ENCODE assay signal across 2 cellular contexts in the genomic region with DNA sequence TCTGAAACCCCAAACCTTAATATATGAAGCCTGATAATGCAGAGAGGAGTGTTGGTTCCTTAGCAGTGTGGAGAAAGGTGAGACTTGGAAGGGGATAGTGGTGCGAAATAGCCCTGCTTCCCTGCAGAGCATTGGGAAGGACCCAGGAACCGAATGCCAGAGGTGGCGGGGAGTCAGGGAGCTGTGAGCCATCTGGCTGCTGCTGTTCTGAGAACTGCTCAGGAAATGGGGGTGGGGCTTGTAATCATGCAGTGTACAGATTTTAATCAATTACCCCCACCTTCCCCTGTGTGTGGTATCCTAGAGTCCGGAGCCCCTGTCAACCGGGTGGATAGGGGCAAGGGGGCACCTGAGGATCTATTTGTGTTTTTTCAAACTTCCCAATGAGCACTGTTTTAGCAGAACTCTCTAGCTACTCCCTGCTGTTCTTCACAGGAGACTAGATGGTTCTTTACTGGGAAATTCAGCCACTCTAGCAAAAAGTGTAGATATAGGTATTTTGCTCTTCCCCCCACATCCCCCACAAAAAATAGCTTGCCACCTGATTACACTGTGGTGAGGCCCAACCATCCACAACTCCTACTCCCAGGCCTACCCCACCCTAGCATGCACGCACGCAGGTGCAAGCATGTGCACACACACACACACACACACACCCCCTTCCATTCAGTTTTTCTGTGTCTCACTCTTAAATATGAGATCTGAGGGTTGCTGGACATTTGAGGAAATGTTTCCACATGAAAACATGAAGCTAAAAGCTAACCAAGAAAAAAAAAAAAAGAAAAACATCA.
TF ChIP-seq lines count a peak whose summit lies in the region.

No MANE protein-coding gene starts in this region.

TF ChIP-seq in GM23338, 12 proteins besides CTCF, POLR2A, EP300 and RAD21:
- no peak for TF ChIP-seq POLR2AphosphoS5 (IDR thresholded peaks at IDR 0.05; ENCODE audit: low read depth)
- TF ChIP-seq NANOG (IDR thresholded peaks at IDR 0.05; ENCODE audit: borderline replicate concordance) = no peak
- no peak for TF ChIP-seq EZH2phosphoT487 (IDR thresholded peaks at IDR 0.05; ENCODE audit: unreplicated experiment)
- TF ChIP-seq, protein P1, sequence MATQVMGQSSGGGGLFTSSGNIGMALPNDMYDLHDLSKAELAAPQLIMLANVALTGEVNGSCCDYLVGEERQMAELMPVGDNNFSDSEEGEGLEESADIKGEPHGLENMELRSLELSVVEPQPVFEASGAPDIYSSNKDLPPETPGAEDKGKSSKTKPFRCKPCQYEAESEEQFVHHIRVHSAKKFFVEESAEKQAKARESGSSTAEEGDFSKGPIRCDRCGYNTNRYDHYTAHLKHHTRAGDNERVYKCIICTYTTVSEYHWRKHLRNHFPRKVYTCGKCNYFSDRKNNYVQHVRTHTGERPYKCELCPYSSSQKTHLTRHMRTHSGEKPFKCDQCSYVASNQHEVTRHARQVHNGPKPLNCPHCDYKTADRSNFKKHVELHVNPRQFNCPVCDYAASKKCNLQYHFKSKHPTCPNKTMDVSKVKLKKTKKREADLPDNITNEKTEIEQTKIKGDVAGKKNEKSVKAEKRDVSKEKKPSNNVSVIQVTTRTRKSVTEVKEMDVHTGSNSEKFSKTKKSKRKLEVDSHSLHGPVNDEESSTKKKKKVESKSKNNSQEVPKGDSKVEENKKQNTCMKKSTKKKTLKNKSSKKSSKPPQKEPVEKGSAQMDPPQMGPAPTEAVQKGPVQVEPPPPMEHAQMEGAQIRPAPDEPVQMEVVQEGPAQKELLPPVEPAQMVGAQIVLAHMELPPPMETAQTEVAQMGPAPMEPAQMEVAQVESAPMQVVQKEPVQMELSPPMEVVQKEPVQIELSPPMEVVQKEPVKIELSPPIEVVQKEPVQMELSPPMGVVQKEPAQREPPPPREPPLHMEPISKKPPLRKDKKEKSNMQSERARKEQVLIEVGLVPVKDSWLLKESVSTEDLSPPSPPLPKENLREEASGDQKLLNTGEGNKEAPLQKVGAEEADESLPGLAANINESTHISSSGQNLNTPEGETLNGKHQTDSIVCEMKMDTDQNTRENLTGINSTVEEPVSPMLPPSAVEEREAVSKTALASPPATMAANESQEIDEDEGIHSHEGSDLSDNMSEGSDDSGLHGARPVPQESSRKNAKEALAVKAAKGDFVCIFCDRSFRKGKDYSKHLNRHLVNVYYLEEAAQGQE (IDR thresholded peaks at IDR 0.05; ENCODE audit: unreplicated experiment) = no peak

TF ChIP-seq in H1, 55 proteins besides CTCF, POLR2A, EP300 and RAD21:
- TF ChIP-seq CHD1 (IDR thresholded peaks at IDR 0.05; ENCODE audit: low read depth, low read length) (no peak), TEAD4 (IDR thresholded peaks at IDR 0.05; ENCODE audit: low read depth, low read length) (no peak), RNF2 (IDR thresholded peaks at IDR 0.05; ENCODE audit: borderline replicate concordance, low read depth, low read length, missing control alignments, poor library complexity, severe bottlenecking) (no peak), HDAC2 (IDR thresholded peaks at IDR 0.05; ENCODE audit: borderline replicate concordance in 1 of 2, low read depth in 2 of 2, low read length in 2 of 2) (no peak), CBX8 (IDR thresholded peaks at IDR 0.05; ENCODE audit: borderline replicate concordance, low read depth, low read length) (no peak), TAF1 (IDR thresholded peaks at IDR 0.05; ENCODE audit: low read depth, low read length) (no peak), PHF8 (conservative IDR thresholded peaks at IDR 0.05; ENCODE audit: low read depth, low read length) (no peak)
- TF ChIP-seq, protein P2, sequence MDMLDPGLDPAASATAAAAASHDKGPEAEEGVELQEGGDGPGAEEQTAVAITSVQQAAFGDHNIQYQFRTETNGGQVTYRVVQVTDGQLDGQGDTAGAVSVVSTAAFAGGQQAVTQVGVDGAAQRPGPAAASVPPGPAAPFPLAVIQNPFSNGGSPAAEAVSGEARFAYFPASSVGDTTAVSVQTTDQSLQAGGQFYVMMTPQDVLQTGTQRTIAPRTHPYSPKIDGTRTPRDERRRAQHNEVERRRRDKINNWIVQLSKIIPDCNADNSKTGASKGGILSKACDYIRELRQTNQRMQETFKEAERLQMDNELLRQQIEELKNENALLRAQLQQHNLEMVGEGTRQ (IDR thresholded peaks at IDR 0.05; ENCODE audit: low read length) = no peak
